ENCODE assay signal across 18 cellular contexts in the genomic region with DNA sequence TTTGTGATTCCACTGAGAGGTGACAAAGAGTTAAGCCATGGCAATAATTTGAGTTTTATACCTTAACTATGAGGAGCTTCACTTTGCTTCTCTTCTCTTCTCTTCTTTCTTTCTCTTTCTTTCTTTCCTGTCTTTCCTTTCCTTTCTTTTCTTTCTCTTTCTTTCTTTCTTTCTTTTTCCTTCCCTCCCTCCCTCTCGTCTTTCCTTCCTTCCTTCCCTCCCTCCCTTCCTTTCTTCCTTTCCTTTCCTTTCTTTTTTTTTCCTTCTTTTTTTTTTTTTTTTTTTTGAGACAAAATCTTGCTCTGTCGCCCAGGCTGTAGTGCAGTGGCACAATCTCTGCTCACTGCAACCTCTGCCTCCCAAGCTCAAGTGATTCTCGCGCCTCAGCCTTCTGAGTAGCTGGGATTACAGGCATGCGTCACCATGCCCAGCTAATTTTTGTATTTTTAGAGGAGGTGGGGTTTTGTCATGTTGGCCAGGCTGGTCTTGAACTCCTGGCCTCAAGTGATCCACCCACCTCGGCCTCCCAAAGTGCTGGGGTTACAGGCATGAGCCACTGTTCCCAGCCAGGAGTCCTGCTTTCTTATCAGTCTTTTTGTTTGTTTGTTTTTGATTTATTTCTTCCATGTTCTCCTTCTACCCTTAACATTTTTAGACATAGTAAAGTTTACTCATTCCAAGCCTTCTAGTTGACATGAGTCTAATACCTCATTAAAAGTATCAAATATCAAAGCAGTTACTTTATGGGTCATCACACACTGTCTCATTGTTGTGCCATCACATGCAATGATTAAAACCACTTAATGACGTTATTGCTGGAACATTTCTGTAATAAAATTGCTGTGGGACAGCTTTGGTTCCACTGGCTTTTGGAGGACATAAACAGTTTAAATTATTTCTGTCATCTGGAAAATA. TPM values are rescaled to one million over a fixed set of nuclear protein-coding genes. Genes with fewer than 3 reads are reported as not detected.
A peak's percentile ranks its signal among the peaks of the same experiment; 100 is the strongest.
DNase-seq lines count a peak whose midpoint lies in the region; ATAC-seq, FAIRE-seq and TF ChIP-seq lines count a peak whose summit lies in the region.
"Had no signal": no experiment of that assay in that cellular context is flagged by ENCODE, and none has a peak within 500 bp of the region (broad histone marks: within the 10 kb centered on the region; RNA-seq: fewer than 3 reads in every experiment).

No MANE protein-coding gene starts in this region.

- H2AFZ ChIP-seq in HCT116 (ENCODE audit: low read depth, low read length, poor library complexity, severe bottlenecking) (no peak overlapping the region), Karpas-422 (ENCODE audit: low read length) (no peak overlapping the region), neuronal stem cell (ENCODE audit: low read length) (no peak overlapping the region)

- H4K91ac ChIP-seq in neuronal stem cell (ENCODE audit: low read depth, low read length, poor library complexity): no peak overlapping the region

- no peak overlapping the region for H2BK12ac ChIP-seq in neuronal stem cell (ENCODE audit: low read length)

- H3K4me2 ChIP-seq in HCT116 (ENCODE audit: low read length) (peak overlapping the region; percentile 13; the same call in 1 of the 2 replicates), Karpas-422 (ENCODE audit: low read depth, low read length, poor library complexity, severe bottlenecking) (no peak overlapping the region), neuronal stem cell (ENCODE audit: insufficient read depth, low read length, poor library complexity, severe bottlenecking) (no peak overlapping the region)

- no peaks in the 10 kb centered on the region for H4K20me1 ChIP-seq in HCT116 (ENCODE audit: insufficient read depth)
- H4K20me1 ChIP-seq in Karpas-422 (ENCODE audit: insufficient read depth, low read depth, low read length): no peaks in the 10 kb centered on the region

- H2BK15ac ChIP-seq in neuronal stem cell (ENCODE audit: low read length): no peak overlapping the region

- no peak for TF ChIP-seq RAD21 in HCT116 (IDR thresholded peaks at IDR 0.05; ENCODE audit: low read depth)

- H2BK5ac ChIP-seq in neuronal stem cell (ENCODE audit: low read length): no peak overlapping the region

- no peaks in the 10 kb centered on the region for H3K9me2 ChIP-seq in HCT116 (ENCODE audit: insufficient read depth)
- H3K9me2 ChIP-seq in Karpas-422 (replicated peaks; ENCODE audit: insufficient read depth, low read length): no peaks in the 10 kb centered on the region

- H3K9me3 ChIP-seq in HCT116 (ENCODE audit: control insufficient read depth in 1 of 2, insufficient read depth in 1 of 2, low read depth in 1 of 2, low read length in 2 of 2): no peaks in the 10 kb centered on the region
- H3K9me3 ChIP-seq in Karpas-422 (ENCODE audit: low read length): no peaks in the 10 kb centered on the region
- H3K9me3 ChIP-seq in neuronal stem cell (replicated peaks in 1 of 2; ENCODE audit: control insufficient read depth in 2 of 2, insufficient read depth in 1 of 2, low read depth in 1 of 2, low read length in 2 of 2): peaks cover 2 to 3% of the 10 kb centered on the region in 2 donors
- H3K9me3 ChIP-seq: Peyer's patch, sigmoid colon had no signal

- DNase-seq in AG08396 (ENCODE audit: low spot score): peak; percentile 29
- no peak for DNase-seq in HCT116 (ENCODE audit: low read depth, low spot score)
- peak; percentile 13 for DNase-seq in astrocyte of the hippocampus (ENCODE audit: low read depth, low spot score)
- no peak for DNase-seq in mesothelial cell of epicardium (ENCODE audit: low spot score in 2 of 2, unreplicated experiment in 2 of 2)
- DNase-seq in GM12892 (ENCODE audit: insufficient read length): no peak
- no peak for DNase-seq in Karpas-422
- no peak for DNase-seq in neuronal stem cell (ENCODE audit: low spot score)
- no peak for DNase-seq in activated CD4-positive, alpha-beta T cell treated with anti-CD3 and anti-CD28 coated beads for 48 hours
- DNase-seq: activated CD4-positive, CD25-positive, alpha-beta regulatory T cell treated with anti-CD3 and anti-CD28 coated beads, Interleukin-2, amount 50 U/mL, for 72 hours; activated T-cell treated with anti-CD3 and anti-CD28 coated beads for 4 hours; left ventricle myocardium superior; NCI-H187; NCI-H526 treated with DMSO at 0.1 percent for 48 hours; Peyer's patch; sigmoid colon; stimulated activated naive CD8-positive, alpha-beta T cell treated with anti-CD3 and anti-CD28 coated beads, Interleukin-15, Interleukin-2, amounts not matched to agents 100 U/mL and 50 U/mL, for 24 hours; T-cell had no signal

- no peak; the same call in 1 of the 2 replicates for ATAC-seq in HCT116
- ATAC-seq: stimulated activated naive CD8-positive, alpha-beta T cell treated with anti-CD3 and anti-CD28 coated beads, Interleukin-15, Interleukin-2, amounts not matched to agents 100 U/mL and 50 U/mL, for 24 hours; T-cell had no signal

- no TSS peak for BruUV-seq in HCT116 (replicated peaks; lab: Mats Ljungman, UMichigan)

- no peak for TF ChIP-seq CTCF in HCT116 (IDR thresholded peaks at IDR 0.05 in 2 of 3, conservative IDR thresholded peaks at IDR 0.05 in 1 of 3; ENCODE audit: borderline replicate concordance in 1 of 3, insufficient read depth in 1 of 3, low read depth in 2 of 3, low read length in 2 of 3)
- TF ChIP-seq CTCF in mesothelial cell of epicardium (IDR thresholded peaks at IDR 0.05; ENCODE audit: unreplicated experiment): no peak

- H3K23ac ChIP-seq in neuronal stem cell (ENCODE audit: low read depth, low read length, poor library complexity): no peak overlapping the region

- H3K27ac ChIP-seq in HCT116 (ENCODE audit: low read depth, low read length): no peak overlapping the region
- H3K27ac ChIP-seq in Karpas-422 (ENCODE audit: low read length): no peak overlapping the region
- H3K27ac ChIP-seq in neuronal stem cell (replicated peaks; ENCODE audit: low read length): no peak overlapping the region
- H3K27ac ChIP-seq: sigmoid colon had no signal

- FAIRE-seq in GM12892 (lab: Jason Lieb, UNC): no peak
- FAIRE-seq: colon had no signal

- RAD21 ChIA-PET in HCT116 (lab: Charles Lee; ENCODE audit: low non-redundant PET in 1 of 2, low total read pairs in 2 of 2, uncharacterized antibody in 2 of 2, unreplicated experiment in 2 of 2): no interaction called here

- H3K27ac Mint-ChIP-seq in mesothelial cell of epicardium: peak overlapping the region; percentile 70
- H3K27ac Mint-ChIP-seq: T-cell had no signal

- no peak overlapping the region for H2AK5ac ChIP-seq in neuronal stem cell (ENCODE audit: low read depth, low read length)

- H3K4ac ChIP-seq in neuronal stem cell (ENCODE audit: low read length): no peak overlapping the region

- no peak overlapping the region for H3K4me3 Mint-ChIP-seq in mesothelial cell of epicardium
- H3K4me3 Mint-ChIP-seq: T-cell had no signal

- H3K4me1 Mint-ChIP-seq in mesothelial cell of epicardium: peaks cover 2% of the 10 kb centered on the region
- H3K4me1 Mint-ChIP-seq: T-cell had no signal

- H3K27me3 ChIP-seq in HCT116 (ENCODE audit: insufficient read depth, low read length) (no peaks in the 10 kb centered on the region), Karpas-422 (ENCODE audit: low read length) (no peaks in the 10 kb centered on the region), neuronal stem cell (ENCODE audit: control insufficient read depth in 3 of 3, insufficient read depth in 3 of 3, low read depth in 1 of 3, low read length in 3 of 3) (no peaks in the 10 kb centered on the region)
- H3K27me3 ChIP-seq: Peyer's patch, sigmoid colon had no signal

- H4K8ac ChIP-seq in neuronal stem cell (ENCODE audit: low read depth, low read length): no peak overlapping the region

- H3K36me3 Mint-ChIP-seq in mesothelial cell of epicardium: peaks cover 30% of the 10 kb centered on the region

- H3K9me3 Mint-ChIP-seq in mesothelial cell of epicardium: peaks cover 5% of the 10 kb centered on the region
- H3K9me3 Mint-ChIP-seq: T-cell had no signal

- no peak overlapping the region for H3K9ac ChIP-seq in HCT116 (ENCODE audit: low read length)
- no peak overlapping the region for H3K9ac ChIP-seq in Karpas-422 (ENCODE audit: low read length)
- no peak overlapping the region for H3K9ac ChIP-seq in neuronal stem cell (ENCODE audit: low read depth, low read length, poor library complexity)

- H3K36me3 ChIP-seq in HCT116 (ENCODE audit: control insufficient read depth in 1 of 2, insufficient read depth in 2 of 2, low read length in 2 of 2): no peaks in the 10 kb centered on the region
- H3K36me3 ChIP-seq in Karpas-422 (ENCODE audit: insufficient read depth, low read length): peaks cover 15% of the 10 kb centered on the region
- peaks cover 6 to 33% of the 10 kb centered on the region in 2 donors for H3K36me3 ChIP-seq in neuronal stem cell (replicated peaks in 1 of 2; ENCODE audit: control insufficient read depth in 2 of 2, insufficient read depth in 2 of 2, low read length in 2 of 2)
- H3K36me3 ChIP-seq: Peyer's patch had no signal

- H3K27me3 Mint-ChIP-seq in mesothelial cell of epicardium (ENCODE audit: low read depth): no peaks in the 10 kb centered on the region
- H3K27me3 Mint-ChIP-seq: T-cell had no signal

- POLR2A ChIA-PET in HCT116 (lab: Charles Lee): no interaction called here

- H2BK120ac ChIP-seq in neuronal stem cell (ENCODE audit: low read depth, low read length): no peak overlapping the region

- H3K79me2 ChIP-seq in HCT116 (ENCODE audit: insufficient read depth, low read length) (no peaks in the 10 kb centered on the region), Karpas-422 (ENCODE audit: low read length) (peaks cover 2% of the 10 kb centered on the region; the same call in 1 of the 2 replicates)

- intact Hi-C loops in HCT116 (cut with micrococcal nuclease): no loop called here

- H3K14ac ChIP-seq in neuronal stem cell (ENCODE audit: low read length): no peak overlapping the region

- no CpG with 5 or more reads among the region's 7 CpGs for WGBS in neuronal stem cell (ENCODE audit: extremely low coverage in 2 of 2, insufficient read length in 2 of 2, insufficient replicate concordance in 1 of 2), 2 donors

- H3K4me1 ChIP-seq in HCT116 (ENCODE audit: control insufficient read depth in 1 of 2, insufficient read depth in 2 of 2, low read length in 2 of 2): peaks cover 0 to 5% of the 10 kb centered on the region in 2 experiments; a peak in 1 of 4 replicates
- H3K4me1 ChIP-seq in Karpas-422 (ENCODE audit: low read length): no peaks in the 10 kb centered on the region
- H3K4me1 ChIP-seq in neuronal stem cell (ENCODE audit: control insufficient read depth in 2 of 2, insufficient read depth in 1 of 2, low read depth in 1 of 2, low read length in 2 of 2): no peaks in the 10 kb centered on the region
- H3K4me1 ChIP-seq: Peyer's patch, sigmoid colon had no signal

- no peaks in the 10 kb centered on the region for H3K79me1 ChIP-seq in neuronal stem cell (ENCODE audit: low read depth, low read length)

- CTCF ChIA-PET in HCT116 (lab: Charles Lee): no interaction called here

- TF ChIP-seq POLR2A in HCT116 (IDR thresholded peaks at IDR 0.05; ENCODE audit: borderline replicate concordance, extremely low read depth, insufficient read depth, insufficient read length) (no peak), GM12892 (IDR thresholded peaks at IDR 0.05; ENCODE audit: low read depth, low read length) (no peak)

- no peak overlapping the region for H3K4me3 ChIP-seq in HCT116 (replicated peaks in 1 of 2; ENCODE audit: low read depth in 1 of 2, low read length in 2 of 2)
- no peak overlapping the region for H3K4me3 ChIP-seq in Karpas-422 (ENCODE audit: low read length)
- H3K4me3 ChIP-seq in neuronal stem cell (ENCODE audit: low read length in 2 of 2): no peak overlapping the region
- H3K4me3 ChIP-seq: Peyer's patch, sigmoid colon had no signal

- no peak overlapping the region for H3K18ac ChIP-seq in neuronal stem cell (ENCODE audit: low read length)

RNA-seq across cellular contexts. Expression of a gene that starts 29.9 kb away (rescaled TPM):
- total RNA-seq in HCT116 (2021; ENCODE audit: unreplicated experiment) (11.3 TPM), mesothelial cell of epicardium (17.8 to 19.2 TPM (median 18.1 TPM) in 3 replicates)
- polyA plus RNA-seq in HCT116 (2012): 4.6 and 5.2 TPM in 2 replicates
- polyA plus RNA-seq in GM12892 (2012; ENCODE audit: missing spikeins): 0.83 TPM
- total RNA-seq in Karpas-422 (2014; rRNA removed; shearing (Covaris generic); ENCODE audit: low replicate concordance): 6.3 and 6.4 TPM in 2 replicates
- 7.2 TPM for polyA plus RNA-seq in neuronal stem cell (2013, experiment 1 of 2)
- 7.6 TPM for polyA plus RNA-seq in neuronal stem cell (2013, experiment 2 of 2)

RNA-seq across cellular contexts. Expression of a gene that starts 31.1 kb away (rescaled TPM):
- total RNA-seq in HCT116 (2021; ENCODE audit: unreplicated experiment) (6.6 TPM), mesothelial cell of epicardium (10.4 to 11.3 TPM (median 11.1 TPM) in 3 replicates)
- 2.5 and 4.6 TPM in 2 replicates for polyA plus RNA-seq in HCT116 (2012)
- polyA plus RNA-seq in GM12892 (2012; ENCODE audit: missing spikeins): 9.4 TPM
- total RNA-seq in Karpas-422 (2014; rRNA removed; shearing (Covaris generic); ENCODE audit: low replicate concordance): 16.4 and 28.2 TPM in 2 replicates
- 6.5 TPM for polyA plus RNA-seq in neuronal stem cell (2013, experiment 1 of 2)
- polyA plus RNA-seq in neuronal stem cell (2013, experiment 2 of 2): 7.0 TPM

Comparison
In these comparisons a context has a peak if more than half of its experiments do, and no peak if none do; other contexts are left out.
1. DNase-seq: peak in AG08396 (single experiment) and astrocyte of the hippocampus (single experiment); none in HCT116 (single experiment), mesothelial cell of epicardium (0 of 2), GM12892 (single experiment), Karpas-422 (single experiment), neuronal stem cell (single experiment) and activated CD4-positive, alpha-beta T cell treated with anti-CD3 and anti-CD28 coated beads for 48 hours (single experiment).